In the genomic region with DNA sequence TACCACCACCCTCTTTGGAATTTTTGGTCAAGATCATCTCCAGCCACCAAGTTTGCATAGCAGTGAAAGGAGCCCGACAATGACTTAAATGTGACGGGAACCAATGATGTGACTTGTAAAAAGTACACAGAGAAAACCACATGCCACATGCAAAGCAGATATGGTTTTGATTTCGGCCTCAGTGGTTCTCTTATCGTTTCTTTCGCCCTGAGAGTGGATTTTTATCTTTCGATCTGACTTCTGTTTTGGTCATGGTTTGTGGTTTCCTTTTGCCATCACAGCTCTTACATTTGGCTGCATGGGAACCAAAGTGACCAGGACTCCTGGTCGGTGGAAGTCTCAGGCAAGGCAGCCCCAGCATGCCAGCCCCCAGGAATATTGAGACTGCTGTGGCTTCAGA, we compare ENCODE assay signal across 7 cellular contexts. TPM values are rescaled to one million over a fixed set of nuclear protein-coding genes. Genes with fewer than 3 reads are reported as not detected.
DNase-seq lines count a peak whose midpoint lies in the region; ATAC-seq and TF ChIP-seq lines count a peak whose summit lies in the region.

No MANE protein-coding gene starts in this region.

- no peak overlapping the region for H2AFZ ChIP-seq in hepatocyte

- H3K36me3 ChIP-seq in Panc1 (ENCODE audit: control insufficient read depth, insufficient read depth, low read length) (no peaks in the 10 kb centered on the region), sigmoid colon (no peaks in the 10 kb centered on the region), aorta (ENCODE audit: control insufficient read depth in 1 of 2, insufficient read depth in 2 of 2, low read length in 1 of 2) (no peaks in the 10 kb centered on the region), hepatocyte (replicated peaks; ENCODE audit: insufficient read depth, low read depth) (no peaks in the 10 kb centered on the region)

- H3K27ac ChIP-seq in Panc1 (ENCODE audit: low read length) = peak overlapping the region; percentile 32
- H3K27ac ChIP-seq in sigmoid colon = peak overlapping the region in 2 of 4 donors; percentile 63 to 72
- no peak overlapping the region for H3K27ac ChIP-seq in aorta (ENCODE audit: low read depth in 1 of 2, low read length in 2 of 2)
- H3K27ac ChIP-seq in hepatocyte = no peak overlapping the region

- 49 to 88% methylated on average over 7 of the region's 7 CpGs for WGBS in sigmoid colon, 2 donors
- WGBS in aorta, 2 donors = 81 to 82% methylated on average over 7 of the region's 7 CpGs
- 65% methylated on average over 7 of the region's 7 CpGs for WGBS in hepatocyte (ENCODE audit: low lambda C conversion rate, missing lambda C conversion rate)

- no peak overlapping the region for H3K4me3 ChIP-seq in Panc1 (ENCODE audit: low read depth in 2 of 2, low read length in 2 of 2)
- no peak overlapping the region for H3K4me3 ChIP-seq in sigmoid colon
- no peak overlapping the region for H3K4me3 ChIP-seq in aorta (ENCODE audit: low read length in 2 of 2)
- H3K4me3 ChIP-seq in hepatocyte = no peak overlapping the region

- H3K9me3 ChIP-seq in Panc1 (ENCODE audit: control insufficient read depth, insufficient read depth, low read depth, low read length) (no peaks in the 10 kb centered on the region), sigmoid colon (no peaks in the 10 kb centered on the region), aorta (ENCODE audit: control insufficient read depth, low read length) (no peaks in the 10 kb centered on the region), hepatocyte (ENCODE audit: low read depth) (no peaks in the 10 kb centered on the region)

- H4K20me1 ChIP-seq in hepatocyte (ENCODE audit: insufficient read depth, poor library complexity, severe bottlenecking) = peaks cover 89% of the 10 kb centered on the region

- no peaks in the 10 kb centered on the region for H3K27me3 ChIP-seq in Panc1 (ENCODE audit: control insufficient read depth, insufficient read depth, low read length)
- no peaks in the 10 kb centered on the region for H3K27me3 ChIP-seq in sigmoid colon
- H3K27me3 ChIP-seq in aorta (ENCODE audit: control insufficient read depth in 1 of 2, insufficient read depth in 2 of 2, low read length in 1 of 2) = no peaks in the 10 kb centered on the region
- H3K27me3 ChIP-seq in hepatocyte = no peaks in the 10 kb centered on the region

- DNase-seq in Panc1 (ENCODE audit: low read depth, low spot score) (no peak), sigmoid colon (peak; percentile 46), aorta (no peak), pons (ENCODE audit: low spot score) (no peak), hepatocyte (ENCODE audit: low spot score) (no peak)

- in situ Hi-C loops in Panc1 (cut with HindIII; ENCODE audit: low pct_unique_long_range_greater_than_20kb, low sequenced_read_pairs) = no loop called here

- TF ChIP-seq POLR2A in sigmoid colon (IDR thresholded peaks at IDR 0.05) = no peak

- no peak for TF ChIP-seq EP300 in sigmoid colon (IDR thresholded peaks at IDR 0.05)

- peaks cover 53% of the 10 kb centered on the region for H3K4me1 ChIP-seq in Panc1 (ENCODE audit: control insufficient read depth, insufficient read depth, low read length)
- peaks cover 0 to 90% (median 73%) of the 10 kb centered on the region in 4 donors for H3K4me1 ChIP-seq in sigmoid colon
- peaks cover 6 to 7% of the 10 kb centered on the region in 2 donors for H3K4me1 ChIP-seq in aorta (ENCODE audit: control insufficient read depth in 1 of 2, insufficient read depth in 2 of 2, low read length in 2 of 2)
- peaks cover 28% of the 10 kb centered on the region for H3K4me1 ChIP-seq in hepatocyte (ENCODE audit: insufficient read depth)

- no peak overlapping the region for H3K4me2 ChIP-seq in hepatocyte

- intact Hi-C loops in Panc1 (cut with micrococcal nuclease; ENCODE audit: unreplicated experiment) (no loop called here), sigmoid colon (cut with DNase I) (no loop called here), aorta (cut with DNase I) (no loop called here)

- TF ChIP-seq CTCF in Panc1 (IDR thresholded peaks at IDR 0.05) (no peak), sigmoid colon (IDR thresholded peaks at IDR 0.05) (no peak), hepatocyte (IDR thresholded peaks at IDR 0.05; ENCODE audit: poor library complexity) (no peak)

- ATAC-seq in GM19023 (IDR thresholded peaks at IDR 0.05; ENCODE audit: unreplicated experiment) (peak; percentile 92), HG02678 (IDR thresholded peaks at IDR 0.05; ENCODE audit: unreplicated experiment) (peak; percentile 91), Panc1 (no peak), aorta (ENCODE audit: low FRiP score) (no peak)

- CTCF ChIA-PET in Panc1 (lab: Charles Lee) = no interaction called here

- POLR2A ChIA-PET in Panc1 (lab: Charles Lee) = no interaction called here

- H3K79me2 ChIP-seq in hepatocyte = peaks cover 100% of the 10 kb centered on the region

- H3K9me2 ChIP-seq in hepatocyte (replicated peaks; ENCODE audit: insufficient read depth) = no peaks in the 10 kb centered on the region

- no TSS peak for BruUV-seq in Panc1 (replicated peaks; lab: Mats Ljungman, UMichigan)

RNA-seq across cellular contexts. Expression of gene TCF7L2, which starts 31.5 kb away (rescaled TPM):
- total RNA-seq in Panc1 (2021; ENCODE audit: unreplicated experiment) = 45.2 TPM
- 78.7 TPM for polyA plus RNA-seq in Panc1 (2012; ENCODE audit: insufficient read length)
- 10 to 100 TPM; 15.3 to 40.4 (median 23.3) TPM for total RNA-seq in sigmoid colon
- polyA plus RNA-seq in sigmoid colon = 10 to 100 TPM; 30.0 to 32.0 (median 31.7) TPM
- total RNA-seq in aorta = 10 to 100 TPM; 45.1 to 57.8 TPM
- polyA plus RNA-seq in aorta = 10 to 100 TPM; 14.0 to 24.5 TPM
- total RNA-seq in hepatocyte = 14.8 and 18.7 TPM in 2 replicates
- 28.8 and 34.1 TPM in 2 replicates for polyA plus RNA-seq in hepatocyte

Comparison
In these comparisons a context has a peak if more than half of its experiments do, and no peak if none do; other contexts are left out.
1. ATAC-seq: peak in GM19023 (single experiment) and HG02678 (single experiment); none in Panc1 (single experiment) and aorta (single experiment).